In genomic region chr3:150755902-150756301, GRCh38 we compare ENCODE assay signal across 1 cellular context.
TF ChIP-seq lines count a peak whose summit lies in the region.

No MANE protein-coding gene starts in this region.

TF ChIP-seq in K562, 482 proteins besides CTCF, POLR2A, EP300 and RAD21 (continued from another document):
- TF ChIP-seq TRIM24 (IDR thresholded peaks at IDR 0.05) = peak; percentile 26 to 29; a peak in 2 of 4 replicates
- TF ChIP-seq ZNF184 (CRISPR knock-in tag; IDR thresholded peaks at IDR 0.05) = no peak
- peak; percentile 18; the same call in 1 of the 2 replicates for TF ChIP-seq CEBPB (tag; IDR thresholded peaks at IDR 0.05)
